Comparison of ENCODE assay signal across 6 cellular contexts in the genomic region with DNA sequence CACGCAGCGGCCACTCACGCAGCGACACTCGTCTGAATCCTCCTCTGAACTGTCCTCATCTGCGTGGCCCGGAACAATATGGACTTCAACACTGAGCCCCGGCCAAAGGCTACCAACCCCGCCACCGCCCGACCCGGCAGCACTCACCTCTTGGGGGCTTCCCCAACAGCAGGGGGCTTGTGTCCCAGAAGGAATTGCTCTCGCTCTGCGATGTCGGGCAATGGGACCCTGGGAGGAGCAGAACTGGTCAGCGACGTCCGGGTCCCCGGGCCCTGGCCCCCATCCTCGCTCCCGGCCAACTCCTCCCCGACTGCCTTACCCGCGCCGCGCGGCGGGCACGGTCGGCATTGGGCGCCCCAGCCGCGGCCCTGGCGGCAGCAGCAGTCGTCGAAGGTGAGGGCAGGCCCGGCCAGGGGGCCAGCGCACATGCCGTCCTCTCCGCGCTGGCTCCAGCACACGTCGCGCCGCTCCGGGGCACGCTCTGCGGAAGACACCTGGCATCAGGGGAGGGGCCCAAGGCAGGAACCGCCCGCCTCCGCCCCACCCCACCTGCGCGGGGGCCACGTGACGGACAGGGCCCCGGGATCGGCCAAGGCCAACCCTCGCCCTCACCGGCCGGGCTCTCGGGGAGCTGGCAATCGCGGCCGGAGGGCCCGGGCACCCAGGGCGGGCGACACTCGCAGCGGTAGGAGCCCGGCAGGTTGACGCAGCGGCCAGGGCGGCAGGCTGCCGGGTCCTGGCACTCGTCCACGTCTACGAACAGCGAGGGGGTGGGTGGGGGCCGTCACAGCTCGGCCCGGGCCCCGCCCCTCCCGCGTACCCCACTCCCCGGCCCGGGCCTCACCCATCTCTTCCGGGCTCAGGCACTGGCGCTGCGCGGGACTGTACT. TPM values are rescaled to one million over a fixed set of nuclear protein-coding genes. Genes with fewer than 3 reads are reported as not detected.
DNase-seq lines count a peak whose midpoint lies in the region; ATAC-seq and TF ChIP-seq lines count a peak whose summit lies in the region.

No MANE protein-coding gene starts in this region.

- H3K4me1 Mint-ChIP-seq in brain = peaks cover 14% of the 10 kb centered on the region
- peaks cover 31% of the 10 kb centered on the region for H3K4me1 Mint-ChIP-seq in nephron progenitor cell

- no peaks in the 10 kb centered on the region for H3K9me3 Mint-ChIP-seq in brain
- no peaks in the 10 kb centered on the region for H3K9me3 Mint-ChIP-seq in nephron progenitor cell

- H3K4me3 Mint-ChIP-seq in brain (peak overlapping the region; percentile 71 to 83 (median 79)), nephron progenitor cell (peak overlapping the region; percentile 72)

- no peak for DNase-seq in nephron progenitor cell
- no peak for DNase-seq in KBM-7
- no peak for DNase-seq in GDM1 (lab: John Stamatoyannopoulos, UW)

- in situ Hi-C loops in KBM-7 (cut with MboI; ENCODE audit: low pct_unique_long_range_greater_than_20kb, low sequenced_read_pairs) = no loop called here

- H3K27ac Mint-ChIP-seq in brain = peak overlapping the region in 2 of 5 experiments; percentile 41 to 57
- no peak overlapping the region for H3K27ac Mint-ChIP-seq in nephron progenitor cell

- H3K36me3 Mint-ChIP-seq in brain = no peaks in the 10 kb centered on the region
- peaks cover 28% of the 10 kb centered on the region for H3K36me3 Mint-ChIP-seq in nephron progenitor cell (ENCODE audit: low read depth)

- TF ChIP-seq CTCF in brain (conservative IDR thresholded peaks at IDR 0.05) (peak in 1 of 2 experiments; percentile 55), nephron progenitor cell (IDR thresholded peaks at IDR 0.05) (no peak)

- no peaks in the 10 kb centered on the region for H3K27me3 Mint-ChIP-seq in brain
- peaks cover 58% of the 10 kb centered on the region for H3K27me3 Mint-ChIP-seq in nephron progenitor cell (ENCODE audit: low read depth, poor library complexity)

- ATAC-seq in GM18909 (IDR thresholded peaks at IDR 0.05; ENCODE audit: poor library complexity, unreplicated experiment) (peak; percentile 54), HG03280 (IDR thresholded peaks at IDR 0.05; ENCODE audit: unreplicated experiment) (peak; percentile 65)

RNA-seq across cellular contexts. Expression of a gene that starts 14.8 kb away (rescaled TPM):
- polyA plus RNA-seq in brain (ENCODE audit: insufficient read depth, low read depth, low replicate concordance) = 81.7 TPM

RNA-seq across cellular contexts. Expression of a gene that starts 18.5 kb away (rescaled TPM):
- polyA plus RNA-seq in brain (ENCODE audit: insufficient read depth, low read depth, low replicate concordance) = 48.9 TPM

RNA-seq across cellular contexts. Expression of a gene that starts 30.6 kb away (rescaled TPM):
- 108 TPM for polyA plus RNA-seq in brain (ENCODE audit: insufficient read depth, low read depth, low replicate concordance)

RNA-seq across cellular contexts. Expression of a gene that starts 32.7 kb away (rescaled TPM):
- polyA plus RNA-seq in brain (ENCODE audit: insufficient read depth, low read depth, low replicate concordance) = 116 TPM

RNA-seq across cellular contexts. Expression of a gene that starts 36.2 kb away (rescaled TPM):
- 8.2 TPM for polyA plus RNA-seq in brain (ENCODE audit: insufficient read depth, low read depth, low replicate concordance)
